ENCODE assay signal across 8 cellular contexts in genomic region chr17:65556014-65556909, GRCh38. TPM values are rescaled to one million over a fixed set of nuclear protein-coding genes. Genes with fewer than 3 reads are reported as not detected.
DNase-seq lines count a peak whose midpoint lies in the region; ATAC-seq and TF ChIP-seq lines count a peak whose summit lies in the region.

No MANE protein-coding gene starts in this region.

- TF ChIP-seq CTCF in OCI-LY3 (IDR thresholded peaks at IDR 0.05; ENCODE audit: low read depth, low read length), result peak; percentile 91
- TF ChIP-seq CTCF in foreskin keratinocyte (conservative IDR thresholded peaks at IDR 0.05), result peak; percentile 70
- peak in 1 of 3 donors; percentile 8 for TF ChIP-seq CTCF in omental fat pad (IDR thresholded peaks at IDR 0.05)

- H3K27me3 ChIP-seq in OCI-LY3 (ENCODE audit: low read depth, low read length), result no peaks in the 10 kb centered on the region
- H3K27me3 ChIP-seq in foreskin keratinocyte, result peaks cover 43% of the 10 kb centered on the region

- H3K27ac ChIP-seq in OCI-LY3 (ENCODE audit: low read length) (no peak overlapping the region), foreskin keratinocyte (no peak overlapping the region), temporal lobe (ENCODE audit: low read depth, low read length) (peak overlapping the region; percentile 48)

- H3K4me3 ChIP-seq in OCI-LY3 (ENCODE audit: low read length), result peak overlapping the region; percentile 42; the same call in 1 of the 2 replicates

- peak overlapping the region; percentile 65 for H3K4me2 ChIP-seq in OCI-LY3 (ENCODE audit: low read length)

- peak overlapping the region; percentile 56; the same call in 1 of the 2 replicates for H2AFZ ChIP-seq in OCI-LY3 (ENCODE audit: low read depth, low read length)

- ATAC-seq in HG02870 (IDR thresholded peaks at IDR 0.05; ENCODE audit: unreplicated experiment) (peak; percentile 31), foreskin keratinocyte (peak; percentile 39), omental fat pad (ENCODE audit: low FRiP score) (no peak)

- peak overlapping the region; percentile 36; the same call in 1 of the 2 replicates for H3K9ac ChIP-seq in OCI-LY3 (ENCODE audit: low read length)

- peaks cover 6% of the 10 kb centered on the region for H4K20me1 ChIP-seq in OCI-LY3 (ENCODE audit: insufficient read depth, low read length)

- peak; percentile 78 for DNase-seq in DMS53 (lab: John Stamatoyannopoulos, UW)
- DNase-seq in activated T-helper 1 cell treated with anti-CD3 and anti-CD28 coated beads, Interleukin-2, amount 50 U/mL, for 16 hours (ENCODE audit: low read depth in 1 of 2, low spot score in 1 of 2), result peak; percentile 82 to 95
- no peak for DNase-seq in foreskin keratinocyte
- DNase-seq in omental fat pad (ENCODE audit: low spot score), result peak; percentile 95
- no peak for DNase-seq in NCI-H774 (lab: John Stamatoyannopoulos, UW)

- H3K79me2 ChIP-seq in OCI-LY3 (ENCODE audit: low read length), result peaks cover 8% of the 10 kb centered on the region; the same call in 1 of the 2 replicates

- H3K4me1 ChIP-seq in OCI-LY3 (ENCODE audit: low read length) (peaks cover 27% of the 10 kb centered on the region), foreskin keratinocyte (no peaks in the 10 kb centered on the region)

- H3K9me3 ChIP-seq in OCI-LY3 (ENCODE audit: insufficient read depth, low read length), result no peaks in the 10 kb centered on the region

- H3K36me3 ChIP-seq in OCI-LY3 (replicated peaks; ENCODE audit: low read depth, low read length), result no peaks in the 10 kb centered on the region

RNA-seq across cellular contexts. Expression of gene AXIN2, which starts 5.2 kb away (rescaled TPM):
- total RNA-seq in foreskin keratinocyte (0.21 and 0.34 TPM in 2 replicates), omental fat pad (10 to 100 TPM in 3 of 4 donors, 1 to 10 TPM in 1; 8.3 to 20.2 (median 11.2) TPM), temporal lobe (33.9 TPM)
- 0.07 TPM in 2 replicates for polyA plus RNA-seq in foreskin keratinocyte

Comparison
In these comparisons a context has a peak if more than half of its experiments do, and no peak if none do; other contexts are left out.
1. DNase-seq: peak in DMS53 (single experiment), activated T-helper 1 cell treated with anti-CD3 and anti-CD28 coated beads, Interleukin-2, amount 50 U/mL, for 16 hours (2 of 2) and omental fat pad (single experiment); none in foreskin keratinocyte (0 of 2) and NCI-H774 (single experiment).